8 cellular contexts compared by ENCODE assay signal in genomic region chr2:12715878-12716249, GRCh38. TPM values are rescaled to one million over a fixed set of nuclear protein-coding genes. Genes with fewer than 3 reads are reported as not detected.
A peak's percentile ranks its signal among the peaks of the same experiment; 100 is the strongest.
DNase-seq lines count a peak whose midpoint lies in the region; ATAC-seq and TF ChIP-seq lines count a peak whose summit lies in the region.

No MANE protein-coding gene starts in this region.

- H3K27ac ChIP-seq in Karpas-422 (ENCODE audit: low read length) (peak overlapping the region; percentile 85), SK-N-MC (peak overlapping the region; percentile 87), heart left ventricle (peak overlapping the region; percentile 90 to 100 (median 96)), urinary bladder (ENCODE audit: low read depth) (peak overlapping the region; percentile 60)

- H4K20me1 ChIP-seq in Karpas-422 (ENCODE audit: insufficient read depth, low read depth, low read length): peaks cover 16% of the 10 kb centered on the region; the same call in 1 of the 2 replicates

- WGBS in heart left ventricle, 4 donors: 1 to 2% (median 1%) methylated on average over 10 of the region's 10 CpGs
- 12% methylated on average over 10 of the region's 10 CpGs for WGBS in urinary bladder

- H3K4me3 ChIP-seq in Karpas-422 (ENCODE audit: low read length) (peak overlapping the region; percentile 87), SK-N-MC (peak overlapping the region; percentile 84), heart left ventricle (peak overlapping the region; percentile 68 to 97 (median 87)), urinary bladder (ENCODE audit: low read depth, low read length) (peak overlapping the region; percentile 78)

- no peaks in the 10 kb centered on the region for H3K27me3 Mint-ChIP-seq in activated naive CD8-positive, alpha-beta T cell treated with anti-CD3 and anti-CD28 coated beads for 36 hours

- H3K36me3 ChIP-seq in Karpas-422 (ENCODE audit: insufficient read depth, low read length) (no peaks in the 10 kb centered on the region; the same call in none of the 2 replicates), SK-N-MC (ENCODE audit: insufficient read depth, low read length) (no peaks in the 10 kb centered on the region), heart left ventricle (peaks cover 0 to 3% (median 0%) of the 10 kb centered on the region in 9 donors), urinary bladder (ENCODE audit: insufficient read depth) (no peaks in the 10 kb centered on the region)

- no peaks in the 10 kb centered on the region for H3K9me2 ChIP-seq in Karpas-422 (replicated peaks; ENCODE audit: insufficient read depth, low read length)

- TF ChIP-seq CTCF in heart left ventricle (IDR thresholded peaks at IDR 0.05): peak; percentile 38 to 72 (median 60)

- ATAC-seq in heart left ventricle: peak; percentile 25 to 49 (median 42)

- no peaks in the 10 kb centered on the region for H3K36me3 Mint-ChIP-seq in activated naive CD8-positive, alpha-beta T cell treated with anti-CD3 and anti-CD28 coated beads for 36 hours

- H3K27ac Mint-ChIP-seq in activated naive CD8-positive, alpha-beta T cell treated with anti-CD3 and anti-CD28 coated beads for 36 hours: peak overlapping the region; percentile 78

- TF ChIP-seq POLR2A in heart left ventricle (IDR thresholded peaks at IDR 0.05): no peak

- H3K4me3 Mint-ChIP-seq in activated naive CD8-positive, alpha-beta T cell treated with anti-CD3 and anti-CD28 coated beads for 36 hours: peak overlapping the region; percentile 82

- H3K9ac ChIP-seq in Karpas-422 (ENCODE audit: low read length) (peak overlapping the region; percentile 91), SK-N-MC (ENCODE audit: insufficient read length) (peak overlapping the region; percentile 73)

- DNase-seq in NCI-H146 (lab: John Stamatoyannopoulos, UW) (peak; percentile 16), NCI-H146 treated with DMSO at 0.1 percent for 48 hours (lab: John Stamatoyannopoulos, UW; ENCODE audit: unreplicated experiment) (no peak), Karpas-422 (peak; percentile 91), SK-N-MC (ENCODE audit: low read depth, low spot score) (no peak), heart left ventricle (peak; percentile 84 to 88 (median 86)), posterior vena cava (ENCODE audit: low spot score) (peak; percentile 87)
- DNase-seq in activated naive CD8-positive, alpha-beta T cell treated with anti-CD3 and anti-CD28 coated beads for 36 hours: peak; percentile 76

- H3K79me2 ChIP-seq in Karpas-422 (ENCODE audit: low read length): peaks cover 40% of the 10 kb centered on the region

- peak overlapping the region; percentile 87 for H3K4me2 ChIP-seq in Karpas-422 (ENCODE audit: low read depth, low read length, poor library complexity, severe bottlenecking)

- peaks cover 40% of the 10 kb centered on the region for H3K4me1 Mint-ChIP-seq in activated naive CD8-positive, alpha-beta T cell treated with anti-CD3 and anti-CD28 coated beads for 36 hours

- H3K9me3 ChIP-seq in Karpas-422 (ENCODE audit: low read length) (no peaks in the 10 kb centered on the region), SK-N-MC (ENCODE audit: low read depth, low read length) (no peaks in the 10 kb centered on the region), heart left ventricle (no peaks in the 10 kb centered on the region)

- H2AFZ ChIP-seq in Karpas-422 (ENCODE audit: low read length): peak overlapping the region; percentile 98; the same call in 1 of the 2 replicates

- intact Hi-C loops in heart left ventricle (cut with DNase I): loop anchor here (1.0 to 10.0 kb wide), 34 partner anchors 91 to 889 kb away; no protein-coding TSS in a partner anchor
- intact Hi-C loops in posterior vena cava (cut with DNase I): loop anchor here (5.0 to 10.0 kb wide), 4 partner anchors 181 to 851 kb away; no protein-coding TSS in a partner anchor

- H3K4me1 ChIP-seq in Karpas-422 (ENCODE audit: low read length): peaks cover 26% of the 10 kb centered on the region
- peaks cover 0 to 35% (median 19%) of the 10 kb centered on the region in 12 donors for H3K4me1 ChIP-seq in heart left ventricle
- H3K4me1 ChIP-seq in urinary bladder (ENCODE audit: insufficient read depth): peaks cover under 1% of the 10 kb centered on the region

- no peaks in the 10 kb centered on the region for H3K9me3 Mint-ChIP-seq in activated naive CD8-positive, alpha-beta T cell treated with anti-CD3 and anti-CD28 coated beads for 36 hours

- H3K27me3 ChIP-seq in Karpas-422 (ENCODE audit: low read length) (no peaks in the 10 kb centered on the region), heart left ventricle (no peaks in the 10 kb centered on the region)

RNA-seq across cellular contexts. Expression of gene TRIB2, which starts 0.9 kb away (rescaled TPM):
- 188 and 234 TPM in 2 replicates for total RNA-seq in Karpas-422 (2014; rRNA removed; shearing (Covaris generic); ENCODE audit: low replicate concordance)
- 1 to 10 TPM; 5.0 to 5.1 TPM for total RNA-seq in activated naive CD8-positive, alpha-beta T cell treated with anti-CD3 and anti-CD28 coated beads for 36 hours
- total RNA-seq in heart left ventricle (100 to 1,000 TPM in 1 of 9 donors, 10 to 100 TPM in 8; 34.3 to 140 (median 41.4) TPM), posterior vena cava (10 to 100 TPM; 29.4 to 34.5 TPM), urinary bladder (51.3 TPM)
- polyA plus RNA-seq in heart left ventricle (10 to 100 TPM; 31.2 to 45.3 TPM), urinary bladder (27.5 TPM)

Comparison
In these comparisons a context has a peak if more than half of its experiments do, and no peak if none do; other contexts are left out.
1. DNase-seq: peak in NCI-H146 (single experiment), Karpas-422 (single experiment), activated naive CD8-positive, alpha-beta T cell treated with anti-CD3 and anti-CD28 coated beads for 36 hours (single experiment), heart left ventricle (5 of 5) and posterior vena cava (single experiment); none in NCI-H146 treated with DMSO at 0.1 percent for 48 hours (single experiment) and SK-N-MC (single experiment).
2. Peak in every context shown above with its lines, with median percentiles within 50 percentile points of each other: H3K27ac ChIP-seq and H3K4me3 ChIP-seq.